In the genomic region with DNA sequence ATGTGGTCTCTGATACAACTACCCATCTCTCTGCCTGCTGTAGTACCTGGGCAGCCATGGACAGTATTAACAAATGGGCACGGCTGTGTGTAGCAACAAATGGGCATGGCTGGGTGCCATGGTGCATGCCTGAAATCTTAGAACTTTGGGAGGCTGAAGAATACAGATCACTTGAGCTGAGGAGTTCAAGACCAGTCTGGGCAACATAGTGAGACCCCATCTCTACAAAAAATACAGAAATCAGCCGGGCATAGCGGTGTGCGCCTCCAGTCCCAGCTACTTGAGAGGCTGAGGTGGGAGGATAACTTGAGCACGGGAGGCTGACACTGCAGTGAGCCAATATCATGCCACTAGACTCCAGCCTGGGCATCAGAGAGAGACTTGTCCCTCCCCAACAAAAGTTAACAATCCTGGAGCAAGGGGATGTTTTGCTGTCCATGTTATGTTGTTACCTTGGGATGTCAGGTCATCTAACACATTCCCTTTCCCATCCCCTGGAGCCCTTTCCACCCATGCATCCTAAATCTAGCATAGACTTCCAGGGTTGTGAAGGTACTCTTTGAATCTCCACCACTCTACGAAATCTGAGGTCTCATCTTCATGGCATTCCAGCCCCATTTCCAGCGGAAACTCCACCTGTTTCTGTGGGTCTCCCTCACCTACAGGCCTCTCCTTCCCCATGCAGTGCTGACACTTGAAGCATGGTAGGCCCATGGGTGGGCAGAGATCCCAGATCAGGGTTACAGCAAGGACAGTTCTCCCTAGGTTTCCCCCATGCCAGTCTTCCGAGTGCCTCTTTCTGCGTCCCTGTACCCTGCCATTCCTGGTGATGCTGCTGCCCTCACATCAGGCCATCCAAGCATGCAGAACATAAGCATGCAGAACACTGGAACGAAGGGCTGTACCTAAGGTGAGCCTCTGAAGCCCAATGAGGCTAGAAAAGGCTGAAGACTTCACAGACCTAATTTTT, we compare ENCODE assay signal across 1 cellular context.
TF ChIP-seq lines count a peak whose summit lies in the region.

No MANE protein-coding gene starts in this region.

TF ChIP-seq in HepG2, 621 proteins besides CTCF, POLR2A, EP300 and RAD21 (continued from another document):
- TF ChIP-seq, protein P1, sequence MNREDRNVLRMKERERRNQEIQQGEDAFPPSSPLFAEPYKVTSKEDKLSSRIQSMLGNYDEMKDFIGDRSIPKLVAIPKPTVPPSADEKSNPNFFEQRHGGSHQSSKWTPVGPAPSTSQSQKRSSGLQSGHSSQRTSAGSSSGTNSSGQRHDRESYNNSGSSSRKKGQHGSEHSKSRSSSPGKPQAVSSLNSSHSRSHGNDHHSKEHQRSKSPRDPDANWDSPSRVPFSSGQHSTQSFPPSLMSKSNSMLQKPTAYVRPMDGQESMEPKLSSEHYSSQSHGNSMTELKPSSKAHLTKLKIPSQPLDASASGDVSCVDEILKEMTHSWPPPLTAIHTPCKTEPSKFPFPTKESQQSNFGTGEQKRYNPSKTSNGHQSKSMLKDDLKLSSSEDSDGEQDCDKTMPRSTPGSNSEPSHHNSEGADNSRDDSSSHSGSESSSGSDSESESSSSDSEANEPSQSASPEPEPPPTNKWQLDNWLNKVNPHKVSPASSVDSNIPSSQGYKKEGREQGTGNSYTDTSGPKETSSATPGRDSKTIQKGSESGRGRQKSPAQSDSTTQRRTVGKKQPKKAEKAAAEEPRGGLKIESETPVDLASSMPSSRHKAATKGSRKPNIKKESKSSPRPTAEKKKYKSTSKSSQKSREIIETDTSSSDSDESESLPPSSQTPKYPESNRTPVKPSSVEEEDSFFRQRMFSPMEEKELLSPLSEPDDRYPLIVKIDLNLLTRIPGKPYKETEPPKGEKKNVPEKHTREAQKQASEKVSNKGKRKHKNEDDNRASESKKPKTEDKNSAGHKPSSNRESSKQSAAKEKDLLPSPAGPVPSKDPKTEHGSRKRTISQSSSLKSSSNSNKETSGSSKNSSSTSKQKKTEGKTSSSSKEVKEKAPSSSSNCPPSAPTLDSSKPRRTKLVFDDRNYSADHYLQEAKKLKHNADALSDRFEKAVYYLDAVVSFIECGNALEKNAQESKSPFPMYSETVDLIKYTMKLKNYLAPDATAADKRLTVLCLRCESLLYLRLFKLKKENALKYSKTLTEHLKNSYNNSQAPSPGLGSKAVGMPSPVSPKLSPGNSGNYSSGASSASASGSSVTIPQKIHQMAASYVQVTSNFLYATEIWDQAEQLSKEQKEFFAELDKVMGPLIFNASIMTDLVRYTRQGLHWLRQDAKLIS (CRISPR knock-in tag; IDR thresholded peaks at IDR 0.05): 0 out of 2 replicates have a peak, but pooled peaks have one; percentile 30
TF ChIP-seq in HepG2: peak in this region for 31.
